In the genomic region with DNA sequence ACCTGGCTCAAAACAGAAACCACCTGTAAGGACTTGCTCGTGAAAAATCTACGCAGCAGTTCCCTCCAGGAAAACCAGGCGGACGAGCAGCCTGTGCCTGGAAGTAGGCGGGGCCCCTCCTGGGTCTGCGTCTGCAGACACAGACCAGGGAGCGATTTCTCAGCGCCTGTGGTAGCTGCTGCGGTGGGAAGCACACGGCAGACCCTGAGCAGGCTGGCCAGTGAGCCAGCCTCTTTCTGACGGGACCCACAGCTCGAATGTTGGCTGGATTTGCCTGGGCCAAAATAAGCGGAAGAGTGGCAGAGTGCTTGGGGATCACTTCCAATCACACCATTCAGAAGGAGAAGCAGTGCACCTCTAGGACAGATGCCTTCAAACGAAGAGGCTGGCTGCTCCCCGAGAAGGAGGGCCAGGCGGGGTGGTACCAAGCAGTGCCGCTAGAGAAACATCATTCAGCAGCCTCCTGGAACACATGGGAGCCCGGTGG, we compare ENCODE assay signal across 10 cellular contexts.
A peak's percentile ranks its signal among the peaks of the same experiment; 100 is the strongest.
DNase-seq lines count a peak whose midpoint lies in the region; ATAC-seq and TF ChIP-seq lines count a peak whose summit lies in the region.
"Had no signal": no experiment of that assay in that cellular context is flagged by ENCODE, and none has a peak within 500 bp of the region (broad histone marks: within the 10 kb centered on the region; RNA-seq: fewer than 3 reads in every experiment).

No MANE protein-coding gene starts in this region.

- peaks cover 56% of the 10 kb centered on the region for H3K4me1 ChIP-seq in psoas muscle
- no peaks in the 10 kb centered on the region for H3K4me1 ChIP-seq in MM.1S (ENCODE audit: low read length)

- H3K9me3 ChIP-seq in psoas muscle, result no peaks in the 10 kb centered on the region
- no peaks in the 10 kb centered on the region for H3K9me3 ChIP-seq in MM.1S (replicated peaks; ENCODE audit: insufficient read depth, low read length)

- no peak overlapping the region for H3K9ac ChIP-seq in MM.1S (ENCODE audit: low read length)

- H3K4me2 ChIP-seq in MM.1S (ENCODE audit: low read depth, low read length), result no peak overlapping the region

- no peaks in the 10 kb centered on the region for H4K20me1 ChIP-seq in MM.1S (ENCODE audit: insufficient read depth, low read length)

- DNase-seq in ELR (ENCODE audit: low read depth), result peak; percentile 14
- peak; percentile 77 for DNase-seq in astrocyte of the hippocampus (ENCODE audit: low read depth, low spot score)
- peak; percentile 20 to 56 for DNase-seq in hippocampal formation (lab: John Stamatoyannopoulos, UW)
- DNase-seq in psoas muscle, result no peak
- no peak for DNase-seq in posterior vena cava (ENCODE audit: low spot score)
- DNase-seq in NAMALWA (ENCODE audit: low spot score), result no peak
- DNase-seq in GM20000 (ENCODE audit: low spot score), result no peak
- no peak for DNase-seq in MM.1S
- DNase-seq: activated T-cell treated with anti-CD3 and anti-CD28 coated beads for 4 hours, DND-41 had no signal

- no peaks in the 10 kb centered on the region for H3K79me2 ChIP-seq in MM.1S (ENCODE audit: low read length)

- intact Hi-C loops in psoas muscle (cut with DNase I) (no loop called here), posterior vena cava (cut with DNase I) (no loop called here)

- WGBS in psoas muscle, 3 donors, result 25 to 31% (median 30%) methylated on average over 18 of the region's 18 CpGs

- H3K27ac ChIP-seq in psoas muscle (peak overlapping the region; percentile 61), MM.1S (ENCODE audit: low read length) (no peak overlapping the region)

- H2AFZ ChIP-seq in MM.1S (ENCODE audit: low read length), result no peak overlapping the region

- H3K36me3 ChIP-seq in psoas muscle (ENCODE audit: insufficient read depth in 1 of 2, low read depth in 1 of 2), result peaks cover 0 to 10% of the 10 kb centered on the region in 2 donors
- no peaks in the 10 kb centered on the region for H3K36me3 ChIP-seq in MM.1S (replicated peaks; ENCODE audit: insufficient read depth, low read length)

- H3K4me3 ChIP-seq in psoas muscle, result peak overlapping the region; percentile 47
- no peak overlapping the region for H3K4me3 ChIP-seq in MM.1S (ENCODE audit: low read length)

- H3K27me3 ChIP-seq in psoas muscle (ENCODE audit: insufficient read depth in 3 of 3, low read length in 2 of 3), result no peaks in the 10 kb centered on the region
- H3K27me3 ChIP-seq in MM.1S (replicated peaks; ENCODE audit: insufficient read depth, low read length), result no peaks in the 10 kb centered on the region

- peak; percentile 29 to 54 (median 46) for ATAC-seq in psoas muscle

- no peaks in the 10 kb centered on the region for H3F3A ChIP-seq in MM.1S (ENCODE audit: insufficient read depth, low read length)

- TF ChIP-seq CTCF in psoas muscle (IDR thresholded peaks at IDR 0.05), result no peak
- TF ChIP-seq CTCF in GM20000 (IDR thresholded peaks at IDR 0.05; ENCODE audit: extremely low read depth, missing control alignments), result no peak
- TF ChIP-seq CTCF in MM.1S (IDR thresholded peaks at IDR 0.05; ENCODE audit: low read length), result no peak

- no peaks in the 10 kb centered on the region for H3K9me2 ChIP-seq in MM.1S (replicated peaks; ENCODE audit: insufficient read depth, low read length)

Comparison
In these comparisons a context has a peak if more than half of its experiments do, and no peak if none do; other contexts are left out.
1. DNase-seq: peak in ELR (single experiment), astrocyte of the hippocampus (single experiment) and hippocampal formation (2 of 2); none in psoas muscle (0 of 2), posterior vena cava (single experiment), NAMALWA (single experiment), GM20000 (single experiment) and MM.1S (single experiment).